In the genomic region with DNA sequence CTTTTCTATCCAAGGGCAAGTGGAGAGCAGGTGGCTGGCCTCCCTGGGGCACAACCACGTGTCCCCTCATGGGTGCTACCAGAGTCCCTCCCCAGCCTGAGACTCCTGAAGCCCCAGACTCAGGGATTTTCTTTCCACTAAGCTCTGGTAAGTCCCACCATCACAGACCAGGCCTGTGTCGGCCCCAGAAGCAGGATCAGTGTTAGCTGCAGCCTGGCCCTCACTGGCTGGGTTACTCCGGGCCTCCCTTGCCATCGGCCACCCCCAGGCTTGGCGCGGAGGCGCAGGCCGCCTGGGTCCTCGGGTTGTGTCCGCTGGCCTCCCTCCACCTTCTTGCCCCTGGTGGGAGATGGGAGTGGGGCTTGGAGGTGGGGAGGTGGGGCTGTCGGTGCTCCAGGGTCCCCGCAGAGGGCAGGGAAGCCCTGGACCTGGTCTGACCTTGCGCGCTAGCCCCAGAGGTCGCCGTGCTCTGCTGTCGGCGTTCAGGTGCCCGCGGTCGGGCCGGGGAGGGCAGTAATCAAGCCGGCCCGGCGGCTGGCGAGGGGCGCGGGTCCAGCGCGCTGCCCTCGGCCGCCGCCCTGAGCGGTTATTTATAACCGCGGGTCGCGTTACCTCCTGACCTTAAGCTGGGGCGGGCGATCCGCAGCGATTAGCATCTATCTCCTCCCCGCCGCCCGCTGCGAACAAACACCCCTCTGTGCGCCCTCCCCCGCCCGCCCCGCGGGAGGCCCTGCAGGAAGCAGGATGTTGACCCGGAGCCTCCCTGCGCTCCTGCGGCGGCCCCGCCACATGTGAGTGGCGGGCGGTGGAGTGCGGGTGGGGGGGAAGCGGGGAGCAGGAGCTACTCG, we compare ENCODE assay signal across 1 cellular context.
TF ChIP-seq lines count a peak whose summit lies in the region.

No MANE protein-coding gene starts in this region.

TF ChIP-seq in HepG2, 621 proteins besides CTCF, POLR2A, EP300 and RAD21 (continued from another document and continues in another):
- peak; percentile 91 for TF ChIP-seq ARID4A (CRISPR knock-in tag; IDR thresholded peaks at IDR 0.05; ENCODE audit: borderline replicate concordance)
- no peak; the same call in 1 of the 2 replicates for TF ChIP-seq SNAPC5 (CRISPR knock-in tag; IDR thresholded peaks at IDR 0.05; ENCODE audit: borderline replicate concordance)
- TF ChIP-seq ZNF512B (CRISPR knock-in tag; IDR thresholded peaks at IDR 0.05; ENCODE audit: borderline replicate concordance) = 0 out of 2 replicates have a peak, but pooled peaks have one; percentile 32
- TF ChIP-seq IRX3 (CRISPR knock-in tag; IDR thresholded peaks at IDR 0.05; ENCODE audit: borderline replicate concordance, low read depth) = peak; percentile 84
- TF ChIP-seq ZNF646 (CRISPR knock-in tag; IDR thresholded peaks at IDR 0.05) = peak; percentile 78; the same call in 1 of the 2 replicates
- no peak for TF ChIP-seq CHD4 (IDR thresholded peaks at IDR 0.05; ENCODE audit: borderline replicate concordance, low read length)
- no peak for TF ChIP-seq HCFC1 (IDR thresholded peaks at IDR 0.05; ENCODE audit: low read depth, low read length)
- peak; percentile 80 for TF ChIP-seq ZNF777 (CRISPR knock-in tag; IDR thresholded peaks at IDR 0.05)
- TF ChIP-seq ZNF557 (CRISPR knock-in tag; IDR thresholded peaks at IDR 0.05) = peak; percentile 98
- peak; percentile 28; the same call in 1 of the 2 replicates for TF ChIP-seq MYNN (CRISPR knock-in tag; IDR thresholded peaks at IDR 0.05; ENCODE audit: low read depth)
- TF ChIP-seq JUNB (CRISPR knock-in tag; IDR thresholded peaks at IDR 0.05; ENCODE audit: borderline replicate concordance) = no peak
- peak; percentile 91; the same call in 1 of the 2 replicates for TF ChIP-seq ZSCAN21 (CRISPR knock-in tag; IDR thresholded peaks at IDR 0.05; ENCODE audit: borderline replicate concordance)
- TF ChIP-seq HBP1 (CRISPR knock-in tag; IDR thresholded peaks at IDR 0.05; ENCODE audit: low read depth) = peak; percentile 39; the same call in 1 of the 2 replicates
- TF ChIP-seq ZNF260 (CRISPR knock-in tag; IDR thresholded peaks at IDR 0.05; ENCODE audit: borderline replicate concordance, low read depth) = no peak
- TF ChIP-seq MIER2 (CRISPR knock-in tag; IDR thresholded peaks at IDR 0.05) = peak; percentile 34; the same call in 1 of the 2 replicates
- TF ChIP-seq PHF5A (CRISPR knock-in tag; IDR thresholded peaks at IDR 0.05; ENCODE audit: low read depth, unreplicated experiment) = peak; percentile 89
- TF ChIP-seq, protein P1, sequence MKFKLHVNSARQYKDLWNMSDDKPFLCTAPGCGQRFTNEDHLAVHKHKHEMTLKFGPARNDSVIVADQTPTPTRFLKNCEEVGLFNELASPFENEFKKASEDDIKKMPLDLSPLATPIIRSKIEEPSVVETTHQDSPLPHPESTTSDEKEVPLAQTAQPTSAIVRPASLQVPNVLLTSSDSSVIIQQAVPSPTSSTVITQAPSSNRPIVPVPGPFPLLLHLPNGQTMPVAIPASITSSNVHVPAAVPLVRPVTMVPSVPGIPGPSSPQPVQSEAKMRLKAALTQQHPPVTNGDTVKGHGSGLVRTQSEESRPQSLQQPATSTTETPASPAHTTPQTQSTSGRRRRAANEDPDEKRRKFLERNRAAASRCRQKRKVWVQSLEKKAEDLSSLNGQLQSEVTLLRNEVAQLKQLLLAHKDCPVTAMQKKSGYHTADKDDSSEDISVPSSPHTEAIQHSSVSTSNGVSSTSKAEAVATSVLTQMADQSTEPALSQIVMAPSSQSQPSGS (CRISPR knock-in tag; IDR thresholded peaks at IDR 0.05) = peak; percentile 76
- TF ChIP-seq, protein P2, sequence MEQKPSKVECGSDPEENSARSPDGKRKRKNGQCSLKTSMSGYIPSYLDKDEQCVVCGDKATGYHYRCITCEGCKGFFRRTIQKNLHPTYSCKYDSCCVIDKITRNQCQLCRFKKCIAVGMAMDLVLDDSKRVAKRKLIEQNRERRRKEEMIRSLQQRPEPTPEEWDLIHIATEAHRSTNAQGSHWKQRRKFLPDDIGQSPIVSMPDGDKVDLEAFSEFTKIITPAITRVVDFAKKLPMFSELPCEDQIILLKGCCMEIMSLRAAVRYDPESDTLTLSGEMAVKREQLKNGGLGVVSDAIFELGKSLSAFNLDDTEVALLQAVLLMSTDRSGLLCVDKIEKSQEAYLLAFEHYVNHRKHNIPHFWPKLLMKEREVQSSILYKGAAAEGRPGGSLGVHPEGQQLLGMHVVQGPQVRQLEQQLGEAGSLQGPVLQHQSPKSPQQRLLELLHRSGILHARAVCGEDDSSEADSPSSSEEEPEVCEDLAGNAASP (CRISPR knock-in tag; IDR thresholded peaks at IDR 0.05; ENCODE audit: borderline replicate concordance) = peak; percentile 91; the same call in 1 of the 2 replicates
- TF ChIP-seq ZNF772 (CRISPR knock-in tag; IDR thresholded peaks at IDR 0.05) = peak; percentile 60
- TF ChIP-seq CCAR2 (optimal IDR thresholded peaks at IDR 0.05; ENCODE audit: low read depth, low read length) = no peak
- TF ChIP-seq ZNF12 (CRISPR knock-in tag; IDR thresholded peaks at IDR 0.05) = no peak; the same call in 1 of the 2 replicates
- TF ChIP-seq, protein P3, sequence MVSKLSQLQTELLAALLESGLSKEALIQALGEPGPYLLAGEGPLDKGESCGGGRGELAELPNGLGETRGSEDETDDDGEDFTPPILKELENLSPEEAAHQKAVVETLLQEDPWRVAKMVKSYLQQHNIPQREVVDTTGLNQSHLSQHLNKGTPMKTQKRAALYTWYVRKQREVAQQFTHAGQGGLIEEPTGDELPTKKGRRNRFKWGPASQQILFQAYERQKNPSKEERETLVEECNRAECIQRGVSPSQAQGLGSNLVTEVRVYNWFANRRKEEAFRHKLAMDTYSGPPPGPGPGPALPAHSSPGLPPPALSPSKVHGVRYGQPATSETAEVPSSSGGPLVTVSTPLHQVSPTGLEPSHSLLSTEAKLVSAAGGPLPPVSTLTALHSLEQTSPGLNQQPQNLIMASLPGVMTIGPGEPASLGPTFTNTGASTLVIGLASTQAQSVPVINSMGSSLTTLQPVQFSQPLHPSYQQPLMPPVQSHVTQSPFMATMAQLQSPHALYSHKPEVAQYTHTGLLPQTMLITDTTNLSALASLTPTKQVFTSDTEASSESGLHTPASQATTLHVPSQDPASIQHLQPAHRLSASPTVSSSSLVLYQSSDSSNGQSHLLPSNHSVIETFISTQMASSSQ (IDR thresholded peaks at IDR 0.05; ENCODE audit: low read depth) = peak; percentile 47; the same call in 1 of the 2 replicates
- TF ChIP-seq, protein P3 (CRISPR knock-in tag; IDR thresholded peaks at IDR 0.05; ENCODE audit: borderline replicate concordance) = peak; percentile 95
